ENCODE assay signal across 9 cellular contexts in genomic region chr5:127517110-127517479, GRCh38. TPM values are rescaled to one million over a fixed set of nuclear protein-coding genes. Genes with fewer than 3 reads are reported as not detected.
A peak's percentile ranks its signal among the peaks of the same experiment; 100 is the strongest.
DNase-seq lines count a peak whose midpoint lies in the region; ATAC-seq, FAIRE-seq and TF ChIP-seq lines count a peak whose summit lies in the region.
"Had no signal": no experiment of that assay in that cellular context is flagged by ENCODE, and none has a peak within 500 bp of the region (broad histone marks: within the 10 kb centered on the region; RNA-seq: fewer than 3 reads in every experiment).

No MANE protein-coding gene starts in this region.

- peak overlapping the region; percentile 47 to 94 (median 78) for H3K27ac ChIP-seq in body of pancreas

- H3K36me3 ChIP-seq in body of pancreas (replicated peaks in 1 of 2; ENCODE audit: insufficient read depth in 1 of 2, low read depth in 2 of 2), result no peaks in the 10 kb centered on the region

- peaks cover 36% of the 10 kb centered on the region for H3K4me1 ChIP-seq in body of pancreas

- peak overlapping the region; percentile 73 for H3K4me3 ChIP-seq in Jurkat, Clone E6-1 (ENCODE audit: low read length)
- H3K4me3 ChIP-seq in body of pancreas, result peak overlapping the region in 1 of 2 donors; percentile 33

- WGBS in body of pancreas, 2 donors, result 2 to 10% methylated on average over 7 to 9 of the region's 9 CpGs

- intact Hi-C loops in body of pancreas (cut with DNase I), result no loop called here

- peak; percentile 1 for DNase-seq in GM12891 (ENCODE audit: insufficient read length, low spot score)
- DNase-seq in Jurkat, Clone E6-1 (ENCODE audit: low read depth, low spot score), result no peak
- DNase-seq in body of pancreas, result peak in 2 of 4 donors; percentile 69 to 75
- peak; percentile 41 to 56 for DNase-seq in lung microvascular endothelial cell (ENCODE audit: low read depth in 2 of 2)
- peak; percentile 55 for DNase-seq in urothelium cell line (ENCODE audit: low spot score)
- DNase-seq in D721Med (ENCODE audit: insufficient read length, low spot score), result no peak
- no peak for DNase-seq in activated CD8-positive, alpha-beta memory T cell treated with anti-CD3 and anti-CD28 coated beads, Interleukin-2, amount 50 U/mL, for 4 hours

- FAIRE-seq in GM12891 (lab: Jason Lieb, UNC) (no peak), urothelium cell line (lab: Jason Lieb, UNC) (no peak), D721Med (lab: Jason Lieb, UNC) (no peak)
- FAIRE-seq: colon had no signal

- no peaks in the 10 kb centered on the region for H3K9me3 ChIP-seq in body of pancreas

- H3K27me3 ChIP-seq in body of pancreas, result no peaks in the 10 kb centered on the region

- no peak for TF ChIP-seq CTCF in body of pancreas (IDR thresholded peaks at IDR 0.05)
- TF ChIP-seq CTCF in D721Med (IDR thresholded peaks at IDR 0.05; ENCODE audit: insufficient read depth, missing control alignments), result no peak

- ATAC-seq in GM21737 (IDR thresholded peaks at IDR 0.05; ENCODE audit: unreplicated experiment) (peak; percentile 25), body of pancreas (peak; percentile 38)

- TF ChIP-seq POLR2A in GM12891 (IDR thresholded peaks at IDR 0.05; ENCODE audit: low read depth, low read length) (no peak), body of pancreas (IDR thresholded peaks at IDR 0.05) (no peak)

TF ChIP-seq in GM12891, 5 proteins besides CTCF, POLR2A, EP300 and RAD21:
- TF ChIP-seq TAF1 (IDR thresholded peaks at IDR 0.05; ENCODE audit: low read depth, low read length) (no peak), POU2F2 (IDR thresholded peaks at IDR 0.05; ENCODE audit: low read depth, low read length) (no peak), SPI1 (IDR thresholded peaks at IDR 0.05; ENCODE audit: low read depth, low read length) (no peak), PAX5 (IDR thresholded peaks at IDR 0.05; ENCODE audit: insufficient read depth, low read length, severe bottlenecking) (no peak), POLR2AphosphoS5 (IDR thresholded peaks at IDR 0.05; ENCODE audit: low read depth, low read length) (no peak)

RNA-seq across cellular contexts. Expression of gene PRRC1, which starts 0.3 kb away (rescaled TPM):
- 19.0 TPM for polyA plus RNA-seq in GM12891 (2012; ENCODE audit: low read depth, missing spikeins)
- 48.3 TPM for polyA plus RNA-seq in Jurkat, Clone E6-1 (2012; ENCODE audit: insufficient read depth, insufficient read length)
- total RNA-seq in body of pancreas (10 to 100 TPM; 25.1 to 29.1 TPM), lung microvascular endothelial cell (24.6 and 28.0 TPM in 2 replicates)

Comparison
In these comparisons a context has a peak if more than half of its experiments do, and no peak if none do; other contexts are left out.
1. DNase-seq: peak in GM12891 (single experiment), lung microvascular endothelial cell (2 of 2) and urothelium cell line (single experiment); none in Jurkat, Clone E6-1 (single experiment), D721Med (single experiment) and activated CD8-positive, alpha-beta memory T cell treated with anti-CD3 and anti-CD28 coated beads, Interleukin-2, amount 50 U/mL, for 4 hours (single experiment).